Comparison of ENCODE assay signal across 8 cellular contexts in genomic region chr5:75051217-75051751, GRCh38. TPM values are rescaled to one million over a fixed set of nuclear protein-coding genes. Genes with fewer than 3 reads are reported as not detected.
DNase-seq lines count a peak whose midpoint lies in the region; ATAC-seq, FAIRE-seq and TF ChIP-seq lines count a peak whose summit lies in the region.

No MANE protein-coding gene starts in this region.

- H3K4me1 ChIP-seq in keratinocyte (ENCODE audit: control insufficient read depth, extremely low read depth, insufficient read depth, low read length), result peaks cover 32% of the 10 kb centered on the region
- H3K4me1 ChIP-seq in thoracic aorta (ENCODE audit: control insufficient read depth in 1 of 2, low read depth in 2 of 2), result peaks cover 10 to 46% of the 10 kb centered on the region in 2 donors
- H3K4me1 ChIP-seq in MM.1S (ENCODE audit: low read length), result peaks cover 17% of the 10 kb centered on the region

- dilution Hi-C loops in keratinocyte (cut with MboI; ENCODE audit: extremely low pct_ligation_motif_present, low sequenced_read_pairs), result no loop called here

- ATAC-seq in thoracic aorta (ENCODE audit: insufficient number of reproducible peaks, low FRiP score, low read depth) (no peak), GM19324 (IDR thresholded peaks at IDR 0.05; ENCODE audit: low FRiP score, unreplicated experiment) (no peak)

- H3F3A ChIP-seq in MM.1S (ENCODE audit: insufficient read depth, low read length), result peaks cover 15% of the 10 kb centered on the region

- H4K20me1 ChIP-seq in keratinocyte (ENCODE audit: control insufficient read depth, extremely low read depth, insufficient read depth, low read length) (no peaks in the 10 kb centered on the region), MM.1S (ENCODE audit: insufficient read depth, low read length) (no peaks in the 10 kb centered on the region)

- H3K36me3 ChIP-seq in keratinocyte (ENCODE audit: control insufficient read depth in 2 of 2, extremely low read depth in 1 of 2, insufficient read depth in 2 of 2, low read length in 2 of 2), result peaks cover 0 to under 1% of the 10 kb centered on the region in 2 experiments
- H3K36me3 ChIP-seq in thoracic aorta, result no peaks in the 10 kb centered on the region
- no peaks in the 10 kb centered on the region for H3K36me3 ChIP-seq in MM.1S (replicated peaks; ENCODE audit: insufficient read depth, low read length)

- peak; percentile 70 for DNase-seq in activated effector memory CD4-positive, alpha-beta T cell treated with anti-CD3 and anti-CD28 coated beads, Interleukin-2, amount 50 U/mL, for 16 hours
- no peak for DNase-seq in activated effector memory CD4-positive, alpha-beta T cell treated with Interleukin-2 at 50 U/mL for 16 hours
- peak; percentile 33 for DNase-seq in activated naive CD4-positive, alpha-beta T cell treated with anti-CD3 and anti-CD28 coated beads, Interleukin-2, amount 50 U/mL, for 16 hours
- no peak for DNase-seq in keratinocyte (ENCODE audit: low read depth, low spot score)
- no peak for DNase-seq in thoracic aorta (ENCODE audit: low spot score)
- DNase-seq in MM.1S, result no peak
- DNase-seq in COR-L47 (lab: John Stamatoyannopoulos, UW), result no peak

- no peak for TF ChIP-seq CTCF in keratinocyte (optimal IDR thresholded peaks at IDR 0.05 in 1 of 3, IDR thresholded peaks at IDR 0.05 in 1 of 3, conservative IDR thresholded peaks at IDR 0.05 in 1 of 3; ENCODE audit: extremely low read depth in 1 of 3, insufficient read depth in 2 of 3, low read length in 3 of 3)
- TF ChIP-seq CTCF in thoracic aorta (IDR thresholded peaks at IDR 0.05), result no peak
- no peak for TF ChIP-seq CTCF in MM.1S (IDR thresholded peaks at IDR 0.05; ENCODE audit: low read length)

- H3K79me2 ChIP-seq in keratinocyte (ENCODE audit: control insufficient read depth, insufficient read depth, low read length), result peaks cover 9% of the 10 kb centered on the region
- H3K79me2 ChIP-seq in MM.1S (ENCODE audit: low read length), result no peaks in the 10 kb centered on the region

- H2AFZ ChIP-seq in keratinocyte (ENCODE audit: control insufficient read depth, low read length) (no peak overlapping the region), MM.1S (ENCODE audit: low read length) (no peak overlapping the region)

- no peak for FAIRE-seq in keratinocyte (lab: Jason Lieb, UNC)

- H3K9me1 ChIP-seq in keratinocyte (ENCODE audit: control insufficient read depth, extremely low read depth, insufficient read depth, low read length), result no peaks in the 10 kb centered on the region

- no peaks in the 10 kb centered on the region for H3K27me3 ChIP-seq in keratinocyte (ENCODE audit: control insufficient read depth, extremely low read depth, insufficient read depth, low read length)
- H3K27me3 ChIP-seq in thoracic aorta (replicated peaks; ENCODE audit: insufficient read depth), result no peaks in the 10 kb centered on the region
- H3K27me3 ChIP-seq in MM.1S (replicated peaks; ENCODE audit: insufficient read depth, low read length), result no peaks in the 10 kb centered on the region

- H3K4me2 ChIP-seq in keratinocyte (ENCODE audit: control insufficient read depth, extremely low read depth, insufficient read depth, low read depth, low read length), result peak overlapping the region; percentile 89
- H3K4me2 ChIP-seq in MM.1S (ENCODE audit: low read depth, low read length), result no peak overlapping the region

- no peaks in the 10 kb centered on the region for H3K9me3 ChIP-seq in keratinocyte (ENCODE audit: control insufficient read depth, low read depth, low read length)
- H3K9me3 ChIP-seq in thoracic aorta, result no peaks in the 10 kb centered on the region
- H3K9me3 ChIP-seq in MM.1S (replicated peaks; ENCODE audit: insufficient read depth, low read length), result no peaks in the 10 kb centered on the region

- H3K4me3 ChIP-seq in keratinocyte (ENCODE audit: control insufficient read depth in 2 of 3, extremely low read depth in 1 of 3, insufficient read depth in 2 of 3, low read depth in 1 of 3, low read length in 3 of 3), result peak overlapping the region in 1 of 3 experiments; percentile 71
- H3K4me3 ChIP-seq in thoracic aorta, result peak overlapping the region; percentile 88
- no peak overlapping the region for H3K4me3 ChIP-seq in MM.1S (ENCODE audit: low read length)

- H3K27ac ChIP-seq in keratinocyte (ENCODE audit: control insufficient read depth, insufficient read depth, low read length) (no peak overlapping the region), thoracic aorta (no peak overlapping the region), MM.1S (ENCODE audit: low read length) (no peak overlapping the region)

- H3K9ac ChIP-seq in keratinocyte (ENCODE audit: control insufficient read depth, extremely low read depth, insufficient read depth, low read length) (no peak overlapping the region), MM.1S (ENCODE audit: low read length) (no peak overlapping the region)

- H3K9me2 ChIP-seq in MM.1S (replicated peaks; ENCODE audit: insufficient read depth, low read length), result no peaks in the 10 kb centered on the region

RNA-seq across cellular contexts. Expression of gene GCNT4, which starts 1.1 kb away (rescaled TPM):
- polyA plus RNA-seq in keratinocyte, result 1.1 to 3.5 TPM (median 3.2 TPM) in 3 replicates
- polyA plus RNA-seq in keratinocyte (2011; ENCODE audit: low read depth), result 3.1 TPM
- polyA plus RNA-seq in keratinocyte (2011; cell fraction: cytosol; rRNA removed), result 1.1 and 2.4 TPM in 2 replicates
- 4.5 and 5.9 TPM in 2 replicates for polyA plus RNA-seq in keratinocyte (2011; cell fraction: nucleus; rRNA removed)
- 1.4 and 7.2 TPM in 2 replicates for polyA plus RNA-seq in keratinocyte (2012; ENCODE audit: low replicate concordance)
- polyA minus RNA-seq in keratinocyte, result 0.52 to 5.2 TPM (median 4.4 TPM) in 3 replicates
- 1.3 TPM for polyA minus RNA-seq in keratinocyte (2011; cell fraction: cytosol; rRNA and poly(A)+ RNA removed)
- polyA minus RNA-seq in keratinocyte (2011; cell fraction: nucleus; rRNA and poly(A)+ RNA removed), result 4.5 and 9.2 TPM in 2 replicates
- total RNA-seq in thoracic aorta, result 1 to 10 TPM; 3.1 to 3.5 TPM

Comparison
In these comparisons a context has a peak if more than half of its experiments do, and no peak if none do; other contexts are left out.
1. DNase-seq: peak in activated effector memory CD4-positive, alpha-beta T cell treated with anti-CD3 and anti-CD28 coated beads, Interleukin-2, amount 50 U/mL, for 16 hours (single experiment) and activated naive CD4-positive, alpha-beta T cell treated with anti-CD3 and anti-CD28 coated beads, Interleukin-2, amount 50 U/mL, for 16 hours (single experiment); none in activated effector memory CD4-positive, alpha-beta T cell treated with Interleukin-2 at 50 U/mL for 16 hours (single experiment), keratinocyte (single experiment), thoracic aorta (single experiment), MM.1S (single experiment) and COR-L47 (single experiment).